In the genomic region with DNA sequence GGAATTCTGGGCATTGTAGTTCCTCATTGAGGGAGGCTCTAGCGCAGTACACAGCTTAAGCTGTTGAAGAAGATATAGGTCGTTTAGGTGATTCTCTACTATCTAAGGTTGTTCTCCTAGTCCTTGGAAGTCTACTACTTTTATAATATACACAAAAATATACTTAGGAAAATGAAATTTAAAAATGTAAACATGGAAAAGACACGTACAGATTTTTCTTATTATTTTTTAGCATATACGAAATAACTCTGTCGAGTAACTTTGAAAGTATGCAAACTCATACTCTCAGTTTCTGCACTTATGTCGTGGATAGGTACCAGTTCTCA, we compare ENCODE assay signal across 8 cellular contexts. TPM values are rescaled to one million over a fixed set of nuclear protein-coding genes. Genes with fewer than 3 reads are reported as not detected.
DNase-seq lines count a peak whose midpoint lies in the region; ATAC-seq and TF ChIP-seq lines count a peak whose summit lies in the region.

No MANE protein-coding gene starts in this region.

- no peaks in the 10 kb centered on the region for H4K20me1 ChIP-seq in neural cell (ENCODE audit: insufficient read depth)

- no peaks in the 10 kb centered on the region for H3K9me3 ChIP-seq in CD4-positive, alpha-beta T cell (ENCODE audit: control insufficient read depth, low read length)
- H3K9me3 ChIP-seq in neural cell (ENCODE audit: low read length): no peaks in the 10 kb centered on the region

- no peak overlapping the region for H3K4me2 ChIP-seq in neural cell (ENCODE audit: low read length)

- DNase-seq in CD4-positive, alpha-beta T cell: no peak
- no peak for DNase-seq in Jurkat, Clone E6-1 (ENCODE audit: low read depth, low spot score)
- no peak for DNase-seq in DMS79 (lab: John Stamatoyannopoulos, UW)
- no peak for DNase-seq in posterior cingulate gyrus
- DNase-seq in NCI-H1105 (lab: John Stamatoyannopoulos, UW): no peak
- no peak for DNase-seq in NCI-H446 (lab: John Stamatoyannopoulos, UW)

- POLR2A ChIA-PET in CD4-positive, alpha-beta T cell (lab: Charles Lee): interaction anchor here (1.0 to 2.8 kb wide), 6 partner anchors 8 to 251 kb away, joined by 3 to 49 read pairs (median 9); a partner anchor contains a TSS

- H3K27me3 Mint-ChIP-seq in CD4-positive, alpha-beta T cell: peaks cover 8% of the 10 kb centered on the region
- peaks cover 8% of the 10 kb centered on the region for H3K27me3 Mint-ChIP-seq in dendritic cell treated with granulocyte-macrophage colony-stimulating factor and Interleukin-4, amounts not matched to agents 40 ng/mL and 50 ng/mL, for 4 days

- no peaks in the 10 kb centered on the region for H3K36me3 ChIP-seq in neural cell (ENCODE audit: insufficient read depth, low read length)

- no peaks in the 10 kb centered on the region for H3K27me3 ChIP-seq in CD4-positive, alpha-beta T cell (ENCODE audit: control insufficient read depth, insufficient read depth, low read length)
- H3K27me3 ChIP-seq in neural cell (ENCODE audit: insufficient read depth, low read depth, low read length): no peaks in the 10 kb centered on the region

- no peaks in the 10 kb centered on the region for H3K9me2 ChIP-seq in neural cell (ENCODE audit: insufficient read depth, low read length)

- CTCF ChIA-PET in CD4-positive, alpha-beta T cell (lab: Charles Lee): interaction anchor here (1.1 to 1.3 kb wide), 2 partner anchors 12 to 1355 kb away, joined by 3 read pairs; no protein-coding TSS in a partner anchor

- TF ChIP-seq EP300 in neural cell (conservative IDR thresholded peaks at IDR 0.05; ENCODE audit: poor library complexity, severe bottlenecking): no peak

- no peak overlapping the region for H3K9ac ChIP-seq in neural cell (ENCODE audit: low read length)

- peaks cover 21% of the 10 kb centered on the region for H3K36me3 Mint-ChIP-seq in CD4-positive, alpha-beta T cell (ENCODE audit: low read depth)
- H3K36me3 Mint-ChIP-seq in dendritic cell treated with granulocyte-macrophage colony-stimulating factor and Interleukin-4, amounts not matched to agents 40 ng/mL and 50 ng/mL, for 4 days (ENCODE audit: low read depth): peaks cover 31% of the 10 kb centered on the region

- intact Hi-C loops in CD4-positive, alpha-beta T cell (cut with DNase I, micrococcal nuclease): loop anchor here (1.0 to 5.0 kb wide), 3 partner anchors 9 to 253 kb away; a partner anchor contains a TSS
- intact Hi-C loops in dendritic cell treated with granulocyte-macrophage colony-stimulating factor and Interleukin-4, amounts not matched to agents 40 ng/mL and 50 ng/mL, for 4 days (cut with micrococcal nuclease): loop anchor here (1.0 to 2.0 kb wide), 2 partner anchors 10 to 95 kb away; a partner anchor contains a TSS
- intact Hi-C loops in posterior cingulate gyrus (cut with DNase I): no loop called here

- TF ChIP-seq RAD21 in neural cell (conservative IDR thresholded peaks at IDR 0.05): no peak

- peak overlapping the region; percentile 79 for H3K27ac Mint-ChIP-seq in CD4-positive, alpha-beta T cell
- H3K27ac Mint-ChIP-seq in dendritic cell treated with granulocyte-macrophage colony-stimulating factor and Interleukin-4, amounts not matched to agents 40 ng/mL and 50 ng/mL, for 4 days: peak overlapping the region; percentile 90

- H3K79me2 ChIP-seq in neural cell (replicated peaks; ENCODE audit: insufficient read depth, low read length): peaks cover 33% of the 10 kb centered on the region

- no peaks in the 10 kb centered on the region for H3K9me3 Mint-ChIP-seq in CD4-positive, alpha-beta T cell
- no peaks in the 10 kb centered on the region for H3K9me3 Mint-ChIP-seq in dendritic cell treated with granulocyte-macrophage colony-stimulating factor and Interleukin-4, amounts not matched to agents 40 ng/mL and 50 ng/mL, for 4 days

- H3K4me1 Mint-ChIP-seq in CD4-positive, alpha-beta T cell (ENCODE audit: low read depth): peaks cover 25% of the 10 kb centered on the region
- H3K4me1 Mint-ChIP-seq in dendritic cell treated with granulocyte-macrophage colony-stimulating factor and Interleukin-4, amounts not matched to agents 40 ng/mL and 50 ng/mL, for 4 days (ENCODE audit: low read depth): peaks cover 20% of the 10 kb centered on the region

- peak overlapping the region; percentile 99 for H3K4me3 Mint-ChIP-seq in CD4-positive, alpha-beta T cell
- peak overlapping the region; percentile 92 for H3K4me3 Mint-ChIP-seq in dendritic cell treated with granulocyte-macrophage colony-stimulating factor and Interleukin-4, amounts not matched to agents 40 ng/mL and 50 ng/mL, for 4 days

- TF ChIP-seq CTCF in CD4-positive, alpha-beta T cell (IDR thresholded peaks at IDR 0.05): no peak
- no peak for TF ChIP-seq CTCF in neural cell (IDR thresholded peaks at IDR 0.05; ENCODE audit: poor library complexity, severe bottlenecking)

- H3F3A ChIP-seq in neural cell (ENCODE audit: insufficient read depth, low read length, poor library complexity, severe bottlenecking): no peaks in the 10 kb centered on the region

- no peak for ATAC-seq in CD4-positive, alpha-beta T cell (ENCODE audit: poor library complexity)

- H2AFZ ChIP-seq in neural cell (ENCODE audit: low read depth, low read length): no peak overlapping the region

- no peak overlapping the region for H3K27ac ChIP-seq in CD4-positive, alpha-beta T cell (ENCODE audit: low read depth, low read length)
- H3K27ac ChIP-seq in neural cell (ENCODE audit: low read length): no peak overlapping the region

- peak overlapping the region; percentile 92 for H3K4me3 ChIP-seq in Jurkat, Clone E6-1 (ENCODE audit: low read length)
- peak overlapping the region; percentile 93 for H3K4me3 ChIP-seq in neural cell (ENCODE audit: low read length)

TF ChIP-seq in neural cell, 6 proteins besides CTCF, POLR2A, EP300 and RAD21:
- TF ChIP-seq POLR2AphosphoS5 (IDR thresholded peaks at IDR 0.05): no peak
TF ChIP-seq in neural cell: peak in this region for 0.

RNA-seq across cellular contexts. Expression of a gene that starts 0.3 kb away (rescaled TPM):
- 1 to 10 TPM; 6.3 to 7.2 TPM for total RNA-seq in CD4-positive, alpha-beta T cell
- 50.9 TPM for polyA plus RNA-seq in Jurkat, Clone E6-1 (2012; ENCODE audit: insufficient read depth, insufficient read length)
- 50.3 and 69.6 TPM in 2 replicates for polyA plus RNA-seq in neural cell
- 75.8 and 77.2 TPM in 2 replicates for polyA minus RNA-seq in neural cell

RNA-seq across cellular contexts. Expression of a gene that starts 10.2 kb away (rescaled TPM):
- 10 to 100 TPM; 83.4 to 87.8 TPM for total RNA-seq in CD4-positive, alpha-beta T cell
- polyA plus RNA-seq in Jurkat, Clone E6-1 (2012; ENCODE audit: insufficient read depth, insufficient read length): 66.2 TPM
- polyA plus RNA-seq in neural cell: 28.7 and 45.0 TPM in 2 replicates
- 61.8 and 80.2 TPM in 2 replicates for polyA minus RNA-seq in neural cell
